ENCODE assay signal across 17 cellular contexts in genomic region chr13:27965740-27966640, GRCh38. TPM values are rescaled to one million over a fixed set of nuclear protein-coding genes. Genes with fewer than 3 reads are reported as not detected.
A peak's percentile ranks its signal among the peaks of the same experiment; 100 is the strongest.
DNase-seq lines count a peak whose midpoint lies in the region; ATAC-seq, FAIRE-seq and TF ChIP-seq lines count a peak whose summit lies in the region.
"Had no signal": no experiment of that assay in that cellular context is flagged by ENCODE, and none has a peak within 500 bp of the region (broad histone marks: within the 10 kb centered on the region; RNA-seq: fewer than 3 reads in every experiment).

No MANE protein-coding gene starts in this region.

- H4K91ac ChIP-seq in H9 (ENCODE audit: insufficient read length, low read depth, low read length): no peak overlapping the region
- no peak overlapping the region for H4K91ac ChIP-seq in trophoblast cell (ENCODE audit: low read depth, low read length)

- H3K79me1 ChIP-seq in H9 (ENCODE audit: insufficient read depth, low read depth, low read length, poor library complexity, severe bottlenecking): no peaks in the 10 kb centered on the region
- H3K79me1 ChIP-seq in trophoblast cell (ENCODE audit: low read length): peaks cover 6% of the 10 kb centered on the region

- H3K56ac ChIP-seq in H9 (ENCODE audit: insufficient read length, low read depth, low read length): no peak overlapping the region

- H2BK12ac ChIP-seq in H9 (ENCODE audit: insufficient read length, low read depth, low read length): no peak overlapping the region
- H2BK12ac ChIP-seq in trophoblast cell (ENCODE audit: low read length): peak overlapping the region; percentile 42

- no peaks in the 10 kb centered on the region for H3K23me2 ChIP-seq in H9 (ENCODE audit: insufficient read length, low read depth, low read length, poor library complexity, severe bottlenecking)

- no peak overlapping the region for H3K18ac ChIP-seq in H9 (ENCODE audit: insufficient read length, low read depth, low read length)
- peak overlapping the region; percentile 8 for H3K18ac ChIP-seq in trophoblast cell (ENCODE audit: low read length)

- peaks cover 2 to 15% of the 10 kb centered on the region in 2 experiments for H3K9me3 Mint-ChIP-seq in H9

- H3T11ph ChIP-seq in H9 (ENCODE audit: low read length): no peak overlapping the region

- ATAC-seq in T-helper 17 cell: no peak
- peak; percentile 6 for ATAC-seq in left colon
- ATAC-seq in heart left ventricle: no peak
- ATAC-seq in HG02642 (IDR thresholded peaks at IDR 0.05; ENCODE audit: poor library complexity, unreplicated experiment): no peak
- ATAC-seq: psoas muscle had no signal

- peak overlapping the region; percentile 16 for H3K4me2 ChIP-seq in H9 (ENCODE audit: insufficient read depth, insufficient read length, low read length)
- peak overlapping the region; percentile 85 for H3K4me2 ChIP-seq in trophoblast cell (ENCODE audit: low read length)

- H2BK120ac ChIP-seq in H9 (ENCODE audit: low read depth, low read length, poor library complexity, severe bottlenecking) (no peak overlapping the region), trophoblast cell (ENCODE audit: insufficient read depth, low read length, poor library complexity) (peak overlapping the region; percentile 19)

- H3K4me3 ChIP-seq in trophoblast cell (ENCODE audit: low read depth, low read length) (peak overlapping the region; percentile 4), heart left ventricle (no peak overlapping the region)
- H3K4me3 ChIP-seq: ascending aorta, psoas muscle, thyroid gland had no signal

- H3K9me3 ChIP-seq in H9 (ENCODE audit: control insufficient read depth, low read depth, low read length) (no peaks in the 10 kb centered on the region), T-helper 17 cell (ENCODE audit: control insufficient read depth, low read length, poor library complexity, severe bottlenecking) (no peaks in the 10 kb centered on the region), trophoblast cell (ENCODE audit: insufficient read depth, low read depth, low read length) (peaks cover 3% of the 10 kb centered on the region), heart left ventricle (no peaks in the 10 kb centered on the region)
- H3K9me3 ChIP-seq: ascending aorta, psoas muscle, thyroid gland had no signal

- no peak overlapping the region for H2BK15ac ChIP-seq in H9 (ENCODE audit: low read depth, low read length)

- H3K79me2 ChIP-seq in H9 (ENCODE audit: insufficient read depth, low read length) (no peaks in the 10 kb centered on the region), trophoblast cell (ENCODE audit: control insufficient read depth, insufficient read depth, low read length, poor library complexity) (no peaks in the 10 kb centered on the region)

- H4K20me1 ChIP-seq in H9 (ENCODE audit: control insufficient read depth, insufficient read depth, insufficient read length): peaks cover 4% of the 10 kb centered on the region

- DNase-seq in H9 (peak; percentile 91), T-helper 17 cell (no peak), left colon (peak in 1 of 2 donors; percentile 66), trophoblast cell (no peak), heart left ventricle (no peak), GM12891 (ENCODE audit: insufficient read length, low spot score) (no peak), germinal center (ENCODE audit: low spot score) (no peak)
- DNase-seq: activated effector memory CD4-positive, alpha-beta T cell treated with anti-CD3 and anti-CD28 coated beads, Interleukin-2, amount 50 U/mL, for 16 hours; AML-193; DMS153; psoas muscle; thyroid gland had no signal

- H2BK5ac ChIP-seq in H9 (ENCODE audit: insufficient read length, low read length) (no peak overlapping the region), trophoblast cell (ENCODE audit: low read depth, low read length, poor library complexity) (no peak overlapping the region)

- H4K5ac ChIP-seq in H9 (ENCODE audit: insufficient read length, low read depth, low read length): no peak overlapping the region

- no peak overlapping the region for H4K12ac ChIP-seq in trophoblast cell (ENCODE audit: low read depth, low read length)

- H3K36me3 Mint-ChIP-seq in H9 (ENCODE audit: insufficient read depth in 1 of 3, low read depth in 3 of 3): no peaks in the 10 kb centered on the region
- peaks cover 2% of the 10 kb centered on the region for H3K36me3 Mint-ChIP-seq in T-helper 17 cell (ENCODE audit: low read depth)

- no peak overlapping the region for H3K9ac ChIP-seq in H9 (ENCODE audit: extremely low read depth, insufficient read length, low read length)
- H3K9ac ChIP-seq in trophoblast cell (ENCODE audit: low read length): no peak overlapping the region

- H3K4me1 ChIP-seq in H9 (ENCODE audit: insufficient read depth, low read length) (peaks cover 9% of the 10 kb centered on the region), trophoblast cell (ENCODE audit: control insufficient read depth in 1 of 2, insufficient read depth in 2 of 2, low read length in 2 of 2) (peaks cover 45 to 51% of the 10 kb centered on the region in 2 experiments), heart left ventricle (peaks cover 0 to 31% (median 8%) of the 10 kb centered on the region in 12 donors)

- intact Hi-C loops in left colon (cut with DNase I, micrococcal nuclease): no loop called here
- intact Hi-C loops in heart left ventricle (cut with DNase I): loop anchor here in 1 of 10 donors (5.0 kb wide), 1 partner anchor 44 kb away; no protein-coding TSS in a partner anchor

- no peak overlapping the region for H3K23ac ChIP-seq in H9 (ENCODE audit: insufficient read length, low read depth, low read length)
- no peak overlapping the region for H3K23ac ChIP-seq in trophoblast cell (ENCODE audit: low read length)

- no CpG with 5 or more reads among the region's 45 CpGs for WGBS in H9 (ENCODE audit: extremely low coverage, insufficient read length, low lambda C conversion rate)
- no CpG with 5 or more reads among the region's 45 CpGs for WGBS in trophoblast cell (ENCODE audit: extremely low coverage, insufficient coverage, insufficient read length)
- WGBS in heart left ventricle, 4 donors: 12 to 25% (median 15%) methylated on average over 17 to 45 of the region's 45 CpGs

- H2AK5ac ChIP-seq in H9 (ENCODE audit: insufficient read length, low read length) (no peak overlapping the region), trophoblast cell (ENCODE audit: low read length) (no peak overlapping the region)

- no peak for TF ChIP-seq POLR2A in heart left ventricle (IDR thresholded peaks at IDR 0.05)
- no peak for TF ChIP-seq POLR2A in GM12891 (IDR thresholded peaks at IDR 0.05; ENCODE audit: low read depth, low read length)

- H3K4ac ChIP-seq in H9 (ENCODE audit: low read depth, low read length): no peak overlapping the region
- peak overlapping the region; percentile 24 for H3K4ac ChIP-seq in trophoblast cell (ENCODE audit: low read depth, low read length)

- TF ChIP-seq CTCF in H9 (conservative IDR thresholded peaks at IDR 0.05) (no peak), heart left ventricle (IDR thresholded peaks at IDR 0.05) (no peak)

- peaks cover 96% of the 10 kb centered on the region for H3K27me3 ChIP-seq in H9 (ENCODE audit: insufficient read depth, low read length)
- H3K27me3 ChIP-seq in trophoblast cell (ENCODE audit: insufficient read depth, low read length): peaks cover 46% of the 10 kb centered on the region
- H3K27me3 ChIP-seq in heart left ventricle: peaks cover 60 to 100% (median 94%) of the 10 kb centered on the region in 9 donors

- H3K36me3 ChIP-seq in trophoblast cell (ENCODE audit: control insufficient read depth in 1 of 2, insufficient read depth in 2 of 2, low read length in 2 of 2) (peaks cover 0 to 2% of the 10 kb centered on the region in 2 experiments), heart left ventricle (no peaks in the 10 kb centered on the region)
- H3K36me3 ChIP-seq: ascending aorta, thyroid gland had no signal

- H3K4me3 Mint-ChIP-seq in H9: peak overlapping the region in 1 of 2 experiments; percentile 67; a peak in 3 of 5 replicates
- H3K4me3 Mint-ChIP-seq in T-helper 17 cell: peak overlapping the region; percentile 53

- H3K27ac Mint-ChIP-seq in H9 (no peak overlapping the region), T-helper 17 cell (no peak overlapping the region)

- no peak overlapping the region for H3K14ac ChIP-seq in H9 (ENCODE audit: insufficient read depth, low read length)
- H3K14ac ChIP-seq in trophoblast cell (ENCODE audit: low read length): peak overlapping the region; percentile 55

- H3K4me1 Mint-ChIP-seq in H9 (peaks cover 39 to 55% of the 10 kb centered on the region in 2 experiments), T-helper 17 cell (peaks cover 19% of the 10 kb centered on the region)

- no peak overlapping the region for H2AFZ ChIP-seq in H9 (ENCODE audit: low read length)
- no peak overlapping the region for H2AFZ ChIP-seq in trophoblast cell (ENCODE audit: insufficient read depth, low read length, poor library complexity)

- FAIRE-seq in GM12891 (lab: Jason Lieb, UNC): no peak
- FAIRE-seq: HTR-8/SVneo had no signal

- H3K27me3 Mint-ChIP-seq in H9 (ENCODE audit: low read depth) (peaks cover 100% of the 10 kb centered on the region), T-helper 17 cell (peaks cover 81% of the 10 kb centered on the region)

- H2BK20ac ChIP-seq in H9 (ENCODE audit: low read depth, low read length, poor library complexity, severe bottlenecking): no peak overlapping the region

- H4K8ac ChIP-seq in H9 (replicated peaks; ENCODE audit: insufficient read length, low read depth, low read length) (no peak overlapping the region), trophoblast cell (ENCODE audit: low read depth, low read length) (peak overlapping the region; percentile 35)

- no peak overlapping the region for H3K27ac ChIP-seq in H9 (ENCODE audit: insufficient read length, low read depth, low read length)
- H3K27ac ChIP-seq in trophoblast cell (ENCODE audit: low read depth, low read length): no peak overlapping the region
- H3K27ac ChIP-seq in heart left ventricle: no peak overlapping the region
- H3K27ac ChIP-seq: ascending aorta, psoas muscle, thyroid gland had no signal

TF ChIP-seq in GM12891, 5 proteins besides CTCF, POLR2A, EP300 and RAD21 (continues in another document):
- TF ChIP-seq TAF1 (IDR thresholded peaks at IDR 0.05; ENCODE audit: low read depth, low read length) (no peak), POLR2AphosphoS5 (IDR thresholded peaks at IDR 0.05; ENCODE audit: low read depth, low read length) (no peak)

RNA-seq across cellular contexts. Expression of gene CDX2, which starts 3.1 kb away (rescaled TPM):
- total RNA-seq in H9 (2021) (not detected in 2 replicates), T-helper 17 cell (not detected), left colon (100 to 1,000 TPM; 266 to 293 TPM), heart left ventricle (not detected)
- polyA plus RNA-seq in trophoblast cell (2013): 2.7 and 2.8 TPM in 2 replicates
- not detected for polyA plus RNA-seq in heart left ventricle
- polyA plus RNA-seq in GM12891 (2012; ENCODE audit: low read depth, missing spikeins): not detected
- total RNA-seq: ascending aorta, dermis microvascular lymphatic vessel endothelial cell, lower leg skin, psoas muscle, thyroid gland had no signal

RNA-seq across cellular contexts. Expression of gene URAD, which starts 22.5 kb away (rescaled TPM):
- total RNA-seq in H9 (2021) (not detected in 2 replicates), T-helper 17 cell (not detected), left colon (10 to 100 TPM; 44.8 to 46.4 TPM), heart left ventricle (not detected)
- polyA plus RNA-seq in trophoblast cell (2013): 0.10 and 0.14 TPM in 2 replicates
- not detected for polyA plus RNA-seq in heart left ventricle
- polyA plus RNA-seq in GM12891 (2012; ENCODE audit: low read depth, missing spikeins): not detected
- total RNA-seq: ascending aorta, dermis microvascular lymphatic vessel endothelial cell, lower leg skin, psoas muscle, thyroid gland had no signal
- polyA plus RNA-seq: psoas muscle had no signal

RNA-seq across cellular contexts. Expression of gene PDX1, which starts 46.2 kb away (rescaled TPM):
- total RNA-seq in H9 (2021) (not detected in 2 replicates), T-helper 17 cell (not detected), left colon (under 1 TPM; 0.67 to 0.76 TPM), heart left ventricle (not detected)
- polyA plus RNA-seq in trophoblast cell (2013): not detected in 2 replicates
- polyA plus RNA-seq in heart left ventricle: not detected
- polyA plus RNA-seq in GM12891 (2012; ENCODE audit: low read depth, missing spikeins): not detected
- total RNA-seq: ascending aorta, dermis microvascular lymphatic vessel endothelial cell, lower leg skin, psoas muscle, thyroid gland had no signal
- polyA plus RNA-seq: psoas muscle had no signal

Comparison
In these comparisons a context has a peak if more than half of its experiments do, and no peak if none do; other contexts are left out.
1. RNA of gene CDX2, which starts 3.1 kb away (total RNA-seq): 266 to 293 TPM in left colon; not detected in H9, not detected in T-helper 17 cell and not detected in heart left ventricle; every median in the first group is over 100 times any median in the second.
2. RNA of gene URAD, which starts 22.5 kb away (total RNA-seq): 44.8 to 46.4 TPM in left colon; not detected in H9, not detected in T-helper 17 cell and not detected in heart left ventricle; every median in the first group is over 10 times any median in the second.